Comparison of ENCODE assay signal across 9 cellular contexts in genomic region chr6:137811912-137812553, GRCh38. TPM values are rescaled to one million over a fixed set of nuclear protein-coding genes. Genes with fewer than 3 reads are reported as not detected.
A peak's percentile ranks its signal among the peaks of the same experiment; 100 is the strongest.
DNase-seq lines count a peak whose midpoint lies in the region; ATAC-seq, FAIRE-seq and TF ChIP-seq lines count a peak whose summit lies in the region.
"Had no signal": no experiment of that assay in that cellular context is flagged by ENCODE, and none has a peak within 500 bp of the region (broad histone marks: within the 10 kb centered on the region; RNA-seq: fewer than 3 reads in every experiment).

No MANE protein-coding gene starts in this region.

- H3K36me3 ChIP-seq in muscle layer of duodenum (ENCODE audit: control insufficient read depth in 1 of 2, insufficient read depth in 2 of 2, low read length in 2 of 2): no peaks in the 10 kb centered on the region

- peaks cover 0 to under 1% of the 10 kb centered on the region in 2 donors for H3K4me1 ChIP-seq in muscle layer of duodenum (ENCODE audit: control insufficient read depth in 1 of 2, insufficient read depth in 2 of 2, low read length in 2 of 2)

- peaks cover 0 to 5% (median under 1%) of the 10 kb centered on the region in 7 donors for H3K9me3 Mint-ChIP-seq in CD14-positive monocyte
- H3K9me3 Mint-ChIP-seq in activated T-helper 2 cell treated with anti-CD3 and anti-CD28 coated beads, Interferon-gamma antibody, Interleukin-2, Interleukin-4, amounts not matched to agents 10 μg/mL and 5 μg/mL and 100 μg/mL, durations not matched to agents 14 hours and 24 hours and 36 hours: peaks cover 6% of the 10 kb centered on the region

- peak overlapping the region; percentile 98 to 99 (median 99) for H3K27ac Mint-ChIP-seq in CD14-positive monocyte
- H3K27ac Mint-ChIP-seq in activated T-helper 2 cell treated with anti-CD3 and anti-CD28 coated beads, Interferon-gamma antibody, Interleukin-2, Interleukin-4, amounts not matched to agents 10 μg/mL and 5 μg/mL and 100 μg/mL, durations not matched to agents 14 hours and 24 hours and 36 hours: peak overlapping the region; percentile 90

- H3K36me3 Mint-ChIP-seq in CD14-positive monocyte: no peaks in the 10 kb centered on the region
- H3K36me3 Mint-ChIP-seq in activated T-helper 2 cell treated with anti-CD3 and anti-CD28 coated beads, Interferon-gamma antibody, Interleukin-2, Interleukin-4, amounts not matched to agents 10 μg/mL and 5 μg/mL and 100 μg/mL, durations not matched to agents 14 hours and 24 hours and 36 hours (ENCODE audit: low read depth): peaks cover 9% of the 10 kb centered on the region

- intact Hi-C loops in CD14-positive monocyte (cut with micrococcal nuclease): loop anchor here (5.0 kb wide), 3 partner anchors 35 to 55 kb away; partner anchors contain the start of gene TNFAIP3 (in 2 of the 2)
- intact Hi-C loops in activated T-helper 2 cell treated with anti-CD3 and anti-CD28 coated beads, Interferon-gamma antibody, Interleukin-2, Interleukin-4, amounts not matched to agents 10 μg/mL and 5 μg/mL and 100 μg/mL, durations not matched to agents 14 hours and 24 hours and 36 hours (cut with micrococcal nuclease): loop anchor here (1.0 to 5.0 kb wide), 5 partner anchors 11 to 54 kb away; no protein-coding TSS in a partner anchor

- no peak overlapping the region for H3K4me3 ChIP-seq in muscle layer of duodenum (ENCODE audit: low read depth in 1 of 2, low read length in 2 of 2)

- H3K27me3 Mint-ChIP-seq in CD14-positive monocyte (ENCODE audit: low read depth in 3 of 3): peaks cover 0 to 2% (median 1%) of the 10 kb centered on the region in 3 donors
- H3K27me3 Mint-ChIP-seq in activated T-helper 2 cell treated with anti-CD3 and anti-CD28 coated beads, Interferon-gamma antibody, Interleukin-2, Interleukin-4, amounts not matched to agents 10 μg/mL and 5 μg/mL and 100 μg/mL, durations not matched to agents 14 hours and 24 hours and 36 hours (ENCODE audit: low read depth): no peaks in the 10 kb centered on the region

- H3K4me1 Mint-ChIP-seq in CD14-positive monocyte: peaks cover 32% of the 10 kb centered on the region
- H3K4me1 Mint-ChIP-seq in activated T-helper 2 cell treated with anti-CD3 and anti-CD28 coated beads, Interferon-gamma antibody, Interleukin-2, Interleukin-4, amounts not matched to agents 10 μg/mL and 5 μg/mL and 100 μg/mL, durations not matched to agents 14 hours and 24 hours and 36 hours (ENCODE audit: low read depth): peaks cover 65% of the 10 kb centered on the region

- H3K27ac ChIP-seq in muscle layer of duodenum (ENCODE audit: low read length): peak overlapping the region; percentile 12

- FAIRE-seq in HTR-8/SVneo (lab: Jason Lieb, UNC): no peak
- FAIRE-seq in H54 (lab: Jason Lieb, UNC): no peak

- peak overlapping the region; percentile 5 to 81 for H3K4me3 Mint-ChIP-seq in CD14-positive monocyte
- peak overlapping the region; percentile 7 for H3K4me3 Mint-ChIP-seq in activated T-helper 2 cell treated with anti-CD3 and anti-CD28 coated beads, Interferon-gamma antibody, Interleukin-2, Interleukin-4, amounts not matched to agents 10 μg/mL and 5 μg/mL and 100 μg/mL, durations not matched to agents 14 hours and 24 hours and 36 hours (ENCODE audit: low read depth)

- DNase-seq in CD14-positive monocyte (ENCODE audit: low spot score) (peak; percentile 58), HuH-7 (ENCODE audit: low spot score) (no peak), HTR-8/SVneo (ENCODE audit: insufficient read length, low spot score) (no peak), H54 (ENCODE audit: insufficient read length, low spot score) (no peak)
- no peak for DNase-seq in activated T-helper 2 cell treated with anti-CD3 and anti-CD28 coated beads, Interferon-gamma antibody, Interleukin-2, Interleukin-4, amounts not matched to agents 10 μg/mL and 5 μg/mL and 100 μg/mL, durations not matched to agents 14 hours and 24 hours and 36 hours (ENCODE audit: low spot score)
- DNase-seq: NCI-H524 treated with DMSO at 0.1 percent for 48 hours had no signal

- ATAC-seq in HG02885 (IDR thresholded peaks at IDR 0.05; ENCODE audit: poor library complexity, unreplicated experiment): peak; percentile 3
- ATAC-seq in GM18909 (IDR thresholded peaks at IDR 0.05; ENCODE audit: poor library complexity, unreplicated experiment): no peak

- no peaks in the 10 kb centered on the region for H3K27me3 ChIP-seq in muscle layer of duodenum (ENCODE audit: low read depth, low read length)

- no peak for TF ChIP-seq POLR2A in H54 (IDR thresholded peaks at IDR 0.05; ENCODE audit: low read depth, low read length)

- no peaks in the 10 kb centered on the region for H3K9me3 ChIP-seq in muscle layer of duodenum (ENCODE audit: control insufficient read depth in 1 of 2, low read length in 2 of 2)

- no peak for TF ChIP-seq CTCF in CD14-positive monocyte (IDR thresholded peaks at IDR 0.05)

RNA-seq across cellular contexts. Expression of gene TNFAIP3, which starts 55.0 kb away (rescaled TPM):
- polyA plus RNA-seq in CD14-positive monocyte: 10 to 100 TPM; 35.5 to 38.4 TPM
- total RNA-seq in activated T-helper 2 cell treated with anti-CD3 and anti-CD28 coated beads, Interferon-gamma antibody, Interleukin-2, Interleukin-4, amounts not matched to agents 10 μg/mL and 5 μg/mL and 100 μg/mL, durations not matched to agents 14 hours and 24 hours and 36 hours: 250 and 251 TPM in 2 replicates
